Comparison of ENCODE assay signal across 17 cellular contexts in the genomic region with DNA sequence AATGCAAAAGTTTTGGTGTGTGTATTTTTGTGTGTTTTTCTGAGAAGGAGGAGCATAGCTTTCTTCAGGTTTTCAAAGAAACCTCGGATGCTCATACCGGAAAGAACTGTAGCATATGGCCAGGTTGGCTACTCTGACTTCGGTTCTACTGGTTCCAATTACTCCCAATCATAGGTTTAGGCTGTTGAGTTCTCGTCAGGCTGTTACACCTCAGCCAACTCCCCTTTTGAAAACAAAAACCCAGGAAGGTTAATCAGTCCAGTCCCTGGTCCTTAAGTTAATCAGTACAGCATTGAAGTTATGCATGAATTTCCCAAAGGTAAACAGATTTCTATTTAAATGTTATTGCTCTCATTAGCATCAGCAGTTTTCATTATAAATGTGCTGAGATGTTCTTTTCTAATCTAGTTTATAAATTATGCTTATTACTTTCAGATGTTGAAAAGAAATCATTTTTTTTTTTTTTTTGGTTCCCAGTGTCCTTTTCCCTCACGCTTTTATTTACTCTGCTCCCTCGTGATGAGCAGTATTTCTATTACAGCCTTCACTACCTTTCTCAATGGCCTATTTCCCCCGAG.
DNase-seq lines count a peak whose midpoint lies in the region; ATAC-seq, FAIRE-seq and TF ChIP-seq lines count a peak whose summit lies in the region.
"Had no signal": no experiment of that assay in that cellular context is flagged by ENCODE, and none has a peak within 500 bp of the region (broad histone marks: within the 10 kb centered on the region; RNA-seq: fewer than 3 reads in every experiment).

No MANE protein-coding gene starts in this region.

- H3K27me3 ChIP-seq in K562 (ENCODE audit: control insufficient read depth in 2 of 2, insufficient read depth in 2 of 2, low read length in 2 of 2) = peaks cover 34 to 52% of the 10 kb centered on the region in 2 experiments
- H3K27me3 ChIP-seq: BLaER1 treated with 17β-estradiol and CSF1 and Interleukin-3, amounts not matched to agents 10 nM and 100 nM had no signal

- in situ Hi-C loops in K562 (cut with MboI) = no loop called here

- no peaks in the 10 kb centered on the region for H3K4me1 Mint-ChIP-seq in activated CD8-positive, alpha-beta memory T cell treated with anti-CD3 and anti-CD28 coated beads, Interleukin-2, amount 10 ng/mL, durations not matched to agents 7 days and 5 days
- H3K4me1 Mint-ChIP-seq in nephron progenitor cell = no peaks in the 10 kb centered on the region
- H3K4me1 Mint-ChIP-seq: CD4-positive, CD25-positive, alpha-beta regulatory T cell; IgD-negative memory B cell had no signal

- H3K9ac ChIP-seq in K562 (ENCODE audit: insufficient read depth in 1 of 2, low read depth in 2 of 2, low read length in 2 of 2) (no peak overlapping the region), kidney (ENCODE audit: low read length in 2 of 2) (no peak overlapping the region)
- H3K9ac ChIP-seq: BLaER1 treated with 17β-estradiol and CSF1 and Interleukin-3, amounts not matched to agents 10 nM and 100 nM; KMS-11 had no signal

- POLR2A ChIA-PET in K562 (lab: Yijun Ruan, JAX) = no interaction called here

- TF ChIP-seq CTCF in K562 (IDR thresholded peaks at IDR 0.05 in 2 of 3, conservative IDR thresholded peaks at IDR 0.05 in 1 of 3; ENCODE audit: insufficient read depth in 2 of 3, low read depth in 1 of 3, low read length in 3 of 3) (no peak), kidney (IDR thresholded peaks at IDR 0.05; ENCODE audit: borderline replicate concordance, extremely low read depth, insufficient read depth) (no peak), nephron progenitor cell (IDR thresholded peaks at IDR 0.05) (no peak)

- no TSS peak for BruUV-seq in K562 (replicated peaks; lab: Mats Ljungman, UMichigan)

- ATAC-seq in activated CD8-positive, alpha-beta memory T cell treated with anti-CD3 and anti-CD28 coated beads, Interleukin-2, amount 10 ng/mL, durations not matched to agents 7 days and 5 days = no peak
- no peak for ATAC-seq in K562
- ATAC-seq in HG02759 (IDR thresholded peaks at IDR 0.05; ENCODE audit: unreplicated experiment) = no peak
- ATAC-seq: GM12878 had no signal

- H3K79me2 ChIP-seq in K562 (ENCODE audit: control insufficient read depth, insufficient read depth, low read length) = no peaks in the 10 kb centered on the region

- no peak for TF ChIP-seq RAD21 in K562 (CRISPR knock-in tag; conservative IDR thresholded peaks at IDR 0.05 in 1 of 2, IDR thresholded peaks at IDR 0.05 in 1 of 2)

- TF ChIP-seq EP300 in K562 (IDR thresholded peaks at IDR 0.05; ENCODE audit: low read length) = no peak

- no peaks in the 10 kb centered on the region for H3K9me1 ChIP-seq in K562 (ENCODE audit: control insufficient read depth, insufficient read depth, low read length)

- no peak overlapping the region for H3K4me3 ChIP-seq in K562
- no peak overlapping the region for H3K4me3 ChIP-seq in kidney (ENCODE audit: low read length in 2 of 2)
- H3K4me3 ChIP-seq: BLaER1 treated with 17β-estradiol and CSF1 and Interleukin-3, amounts not matched to agents 10 nM and 100 nM; GM12878; HAP-1 had no signal

- DNase-seq in activated CD8-positive, alpha-beta memory T cell treated with anti-CD3 and anti-CD28 coated beads, Interleukin-2, amount 10 ng/mL, durations not matched to agents 7 days and 5 days = peak; percentile 16
- DNase-seq in activated CD8-positive, alpha-beta memory T cell treated with anti-CD3 and anti-CD28 coated beads, Interleukin-2, amount 50 U/mL, for 4 hours = no peak
- DNase-seq in K562 (ENCODE audit: extremely low read depth in 1 of 4, low spot score in 3 of 4) = no peak
- DNase-seq in kidney = no peak
- DNase-seq in HPDE6-E6E7 (ENCODE audit: extremely low spot score) = no peak
- DNase-seq in nephron progenitor cell = no peak
- DNase-seq: ACHN; CD4-positive, CD25-positive, alpha-beta regulatory T cell; DMS79; GOT3 had no signal

- H2AFZ ChIP-seq in K562 (ENCODE audit: low read depth, low read length) = no peak overlapping the region

- H3K4me2 ChIP-seq in K562 (ENCODE audit: insufficient read depth, low read length) = no peak overlapping the region
- H3K4me2 ChIP-seq: BLaER1 treated with 17β-estradiol and CSF1 and Interleukin-3, amounts not matched to agents 10 nM and 100 nM; KMS-11 had no signal

- H3K36me3 ChIP-seq in K562 (ENCODE audit: control insufficient read depth, insufficient read depth, low read length) (no peaks in the 10 kb centered on the region), kidney (ENCODE audit: control insufficient read depth in 1 of 2, insufficient read depth in 2 of 2, low read length in 2 of 2) (no peaks in the 10 kb centered on the region)
- H3K36me3 ChIP-seq: BLaER1 treated with 17β-estradiol and CSF1 and Interleukin-3, amounts not matched to agents 10 nM and 100 nM; HAP-1 had no signal

- intact Hi-C loops in K562 (cut with micrococcal nuclease) = no loop called here
- intact Hi-C loops in kidney (cut with DNase I) = no loop called here

- H3K4me1 ChIP-seq in K562 (replicated peaks in 1 of 2; ENCODE audit: control insufficient read depth in 2 of 2, insufficient read depth in 2 of 2, low read length in 2 of 2) = peaks cover 0 to 5% of the 10 kb centered on the region in 2 experiments; a peak in 2 of 5 replicates
- peaks cover 4 to 24% of the 10 kb centered on the region in 2 donors for H3K4me1 ChIP-seq in kidney (ENCODE audit: control insufficient read depth in 1 of 2, insufficient read depth in 1 of 2, low read depth in 1 of 2, low read length in 2 of 2)
- H3K4me1 ChIP-seq: HAP-1 had no signal

- peaks cover 7% of the 10 kb centered on the region for H3K27me3 Mint-ChIP-seq in activated CD8-positive, alpha-beta memory T cell treated with anti-CD3 and anti-CD28 coated beads, Interleukin-2, amount 10 ng/mL, durations not matched to agents 7 days and 5 days
- peaks cover 4% of the 10 kb centered on the region for H3K27me3 Mint-ChIP-seq in nephron progenitor cell (ENCODE audit: low read depth, poor library complexity)
- H3K27me3 Mint-ChIP-seq: CD4-positive, CD25-positive, alpha-beta regulatory T cell had no signal

- no peak overlapping the region for H3K27ac Mint-ChIP-seq in activated CD8-positive, alpha-beta memory T cell treated with anti-CD3 and anti-CD28 coated beads, Interleukin-2, amount 10 ng/mL, durations not matched to agents 7 days and 5 days
- H3K27ac Mint-ChIP-seq in nephron progenitor cell = no peak overlapping the region
- H3K27ac Mint-ChIP-seq: CD4-positive, CD25-positive, alpha-beta regulatory T cell; IgD-negative memory B cell had no signal

- H3K4me3 Mint-ChIP-seq in activated CD8-positive, alpha-beta memory T cell treated with anti-CD3 and anti-CD28 coated beads, Interleukin-2, amount 10 ng/mL, durations not matched to agents 7 days and 5 days = no peak overlapping the region
- H3K4me3 Mint-ChIP-seq in nephron progenitor cell = no peak overlapping the region
- H3K4me3 Mint-ChIP-seq: CD4-positive, CD25-positive, alpha-beta regulatory T cell; IgD-negative memory B cell had no signal

- no peak for TF ChIP-seq POLR2A in K562 (conservative IDR thresholded peaks at IDR 0.05)

- H3K27ac ChIP-seq in K562 (ENCODE audit: extremely low read depth, low read depth, low read length) (no peak overlapping the region), kidney (ENCODE audit: low read depth in 2 of 2, low read length in 2 of 2) (peak overlapping the region in 1 of 2 donors; percentile 1)
- H3K27ac ChIP-seq: BLaER1 treated with 17β-estradiol and CSF1 and Interleukin-3, amounts not matched to agents 10 nM and 100 nM; KMS-11 had no signal

- H3K9me3 ChIP-seq in K562 (replicated peaks; ENCODE audit: control insufficient read depth, insufficient read depth, low read depth, low read length) = no peaks in the 10 kb centered on the region
- H3K9me3 ChIP-seq in kidney (ENCODE audit: control insufficient read depth in 1 of 2, low read length in 2 of 2) = peaks cover 0 to 4% of the 10 kb centered on the region in 2 donors
- H3K9me3 ChIP-seq: BLaER1 treated with 17β-estradiol and CSF1 and Interleukin-3, amounts not matched to agents 10 nM and 100 nM; HAP-1 had no signal

- FAIRE-seq in K562 (lab: Jason Lieb, UNC) (no peak), kidney (lab: Jason Lieb, UNC) (peak; percentile 72)
- FAIRE-seq: GM12878, GM18507 had no signal

- CTCF ChIA-PET in activated CD8-positive, alpha-beta memory T cell treated with anti-CD3 and anti-CD28 coated beads, Interleukin-2, amount 10 ng/mL, durations not matched to agents 7 days and 5 days (lab: Charles Lee) = no interaction called here
- CTCF ChIA-PET in K562 (lab: Yijun Ruan, JAX; ENCODE audit: low intra/inter-chr PET ratio) = no interaction called here

- H3K36me3 Mint-ChIP-seq in activated CD8-positive, alpha-beta memory T cell treated with anti-CD3 and anti-CD28 coated beads, Interleukin-2, amount 10 ng/mL, durations not matched to agents 7 days and 5 days = no peaks in the 10 kb centered on the region
- H3K36me3 Mint-ChIP-seq in nephron progenitor cell (ENCODE audit: low read depth) = no peaks in the 10 kb centered on the region
- H3K36me3 Mint-ChIP-seq: CD4-positive, CD25-positive, alpha-beta regulatory T cell; IgD-negative memory B cell had no signal

- 1% methylated on average over 7 of the region's 7 CpGs for WGBS in K562 (ENCODE audit: insufficient coverage, low coverage, missing lambda C conversion rate)

- no peaks in the 10 kb centered on the region for H3K9me3 Mint-ChIP-seq in activated CD8-positive, alpha-beta memory T cell treated with anti-CD3 and anti-CD28 coated beads, Interleukin-2, amount 10 ng/mL, durations not matched to agents 7 days and 5 days (ENCODE audit: low read depth)
- no peaks in the 10 kb centered on the region for H3K9me3 Mint-ChIP-seq in nephron progenitor cell
- H3K9me3 Mint-ChIP-seq: IgD-negative memory B cell had no signal

- no peaks in the 10 kb centered on the region; the same call in 1 of the 2 replicates for H4K20me1 ChIP-seq in K562 (replicated peaks; ENCODE audit: control insufficient read depth, insufficient read depth, low read length)
- H4K20me1 ChIP-seq: BLaER1 treated with 17β-estradiol and CSF1 and Interleukin-3, amounts not matched to agents 10 nM and 100 nM had no signal

TF ChIP-seq in K562, 482 proteins besides CTCF, POLR2A, EP300 and RAD21 (continues in another document):
- no peak for TF ChIP-seq COPS2 (conservative IDR thresholded peaks at IDR 0.05)
- TF ChIP-seq KDM4B (IDR thresholded peaks at IDR 0.05; ENCODE audit: borderline replicate concordance in 2 of 2, low read depth in 1 of 2) = no peak
- 0 out of 2 replicates have a peak, but pooled peaks have one; percentile 14 for TF ChIP-seq BMI1 (IDR thresholded peaks at IDR 0.05; ENCODE audit: low read length)
- TF ChIP-seq ZNF384 (IDR thresholded peaks at IDR 0.05; ENCODE audit: low read depth, low read length) = no peak
